Comparison of ENCODE assay signal across 1 cellular context in the genomic region with DNA sequence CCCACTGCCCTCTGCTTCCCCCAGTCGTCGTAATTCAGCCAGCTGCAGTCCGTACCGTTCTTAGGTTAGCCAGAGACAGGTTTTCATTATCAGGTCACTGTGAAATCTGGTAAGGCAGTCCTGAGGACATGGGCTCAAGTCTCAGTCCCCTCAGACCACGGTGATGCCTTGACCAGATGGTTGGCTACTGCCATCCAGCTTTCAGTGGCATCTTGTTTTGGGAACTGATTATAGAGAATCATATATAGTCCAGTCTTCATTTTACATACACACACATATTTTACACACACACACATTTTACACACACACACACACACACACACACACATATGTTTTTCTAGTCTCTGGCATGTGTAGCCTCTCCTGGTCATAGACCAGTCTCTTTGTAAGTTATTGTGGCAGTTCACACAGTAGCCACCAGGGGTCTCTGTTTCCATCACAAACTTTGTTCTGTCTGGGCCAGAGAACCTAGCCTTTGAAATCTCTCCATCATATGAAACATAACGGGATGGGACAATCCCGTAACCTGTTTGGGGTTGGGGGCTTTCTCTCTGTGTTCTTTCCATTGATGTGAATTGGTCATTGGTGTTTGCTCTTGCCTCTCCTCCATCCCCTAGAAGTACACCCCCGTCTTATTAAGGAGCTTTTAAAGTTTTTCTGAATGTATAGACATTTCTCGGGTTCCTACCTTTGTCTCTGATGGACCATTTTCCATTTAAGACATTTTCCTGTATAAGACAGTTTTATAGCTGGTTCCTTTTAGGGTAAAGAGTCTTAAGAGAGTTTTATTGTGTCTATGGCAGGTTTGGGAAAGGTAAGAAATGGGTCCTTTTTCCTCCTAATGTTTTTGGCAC.
TF ChIP-seq lines count a peak whose summit lies in the region.

No MANE protein-coding gene starts in this region.

TF ChIP-seq in WTC11, 78 proteins besides CTCF, POLR2A, EP300 and RAD21 (continued from another document):
- TF ChIP-seq AFF4 (CRISPR knock-in tag; IDR thresholded peaks at IDR 0.05; ENCODE audit: borderline replicate concordance) (no peak), ZNF232 (CRISPR knock-in tag; IDR thresholded peaks at IDR 0.05) (no peak), TCF7 (CRISPR knock-in tag; IDR thresholded peaks at IDR 0.05; ENCODE audit: low read depth) (no peak), CDX4 (CRISPR knock-in tag; IDR thresholded peaks at IDR 0.05; ENCODE audit: borderline replicate concordance) (no peak)
- TF ChIP-seq, protein P1, sequence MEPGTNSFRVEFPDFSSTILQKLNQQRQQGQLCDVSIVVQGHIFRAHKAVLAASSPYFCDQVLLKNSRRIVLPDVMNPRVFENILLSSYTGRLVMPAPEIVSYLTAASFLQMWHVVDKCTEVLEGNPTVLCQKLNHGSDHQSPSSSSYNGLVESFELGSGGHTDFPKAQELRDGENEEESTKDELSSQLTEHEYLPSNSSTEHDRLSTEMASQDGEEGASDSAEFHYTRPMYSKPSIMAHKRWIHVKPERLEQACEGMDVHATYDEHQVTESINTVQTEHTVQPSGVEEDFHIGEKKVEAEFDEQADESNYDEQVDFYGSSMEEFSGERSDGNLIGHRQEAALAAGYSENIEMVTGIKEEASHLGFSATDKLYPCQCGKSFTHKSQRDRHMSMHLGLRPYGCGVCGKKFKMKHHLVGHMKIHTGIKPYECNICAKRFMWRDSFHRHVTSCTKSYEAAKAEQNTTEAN (CRISPR knock-in tag; IDR thresholded peaks at IDR 0.05) = no peak
- TF ChIP-seq, protein P2, sequence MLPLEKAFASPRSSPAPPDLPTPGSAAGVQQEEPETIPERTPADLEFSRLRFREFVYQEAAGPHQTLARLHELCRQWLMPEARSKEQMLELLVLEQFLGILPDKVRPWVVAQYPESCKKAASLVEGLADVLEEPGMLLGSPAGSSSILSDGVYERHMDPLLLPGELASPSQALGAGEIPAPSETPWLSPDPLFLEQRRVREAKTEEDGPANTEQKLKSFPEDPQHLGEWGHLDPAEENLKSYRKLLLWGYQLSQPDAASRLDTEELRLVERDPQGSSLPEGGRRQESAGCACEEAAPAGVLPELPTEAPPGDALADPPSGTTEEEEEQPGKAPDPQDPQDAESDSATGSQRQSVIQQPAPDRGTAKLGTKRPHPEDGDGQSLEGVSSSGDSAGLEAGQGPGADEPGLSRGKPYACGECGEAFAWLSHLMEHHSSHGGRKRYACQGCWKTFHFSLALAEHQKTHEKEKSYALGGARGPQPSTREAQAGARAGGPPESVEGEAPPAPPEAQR (CRISPR knock-in tag; IDR thresholded peaks at IDR 0.05) = no peak
TF ChIP-seq in WTC11: peak in this region for 0.
